ENCODE assay signal across 29 cellular contexts in the genomic region with DNA sequence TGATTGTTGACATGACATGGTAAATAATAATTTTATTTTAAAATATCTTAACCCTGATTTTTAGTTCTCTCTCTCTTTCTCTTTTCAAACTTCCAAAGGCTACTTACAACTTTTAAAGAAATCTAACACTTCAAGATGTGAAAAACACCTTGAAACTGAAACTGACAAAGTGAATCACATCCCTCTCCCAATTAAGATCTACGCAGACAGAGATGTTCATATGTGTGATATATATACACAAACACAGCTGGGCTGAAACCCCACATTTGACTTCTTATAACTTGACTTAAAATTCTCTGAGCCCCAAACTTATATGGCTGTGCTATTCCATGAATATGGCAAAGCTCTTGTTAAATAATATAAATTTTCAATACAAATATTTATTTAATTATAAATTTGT.
"Had no signal": no experiment of that assay in that cellular context is flagged by ENCODE, and none has a peak within 500 bp of the region (broad histone marks: within the 10 kb centered on the region; RNA-seq: fewer than 3 reads in every experiment).

No MANE protein-coding gene starts in this region.

- H3K9me3 ChIP-seq: colonic mucosa, esophagus muscularis mucosa, esophagus squamous epithelium, gastrocnemius medialis, gastroesophageal sphincter, heart left ventricle had no signal

- ATAC-seq: effector memory CD8-positive, alpha-beta T cell; esophagus mucosa; foreskin keratinocyte; gastrocnemius medialis; gastroesophageal sphincter; heart left ventricle; heart right ventricle had no signal

- DNase-seq: colonic mucosa; cortex of kidney; dermis blood vessel endothelial cell; dorsolateral prefrontal cortex; effector CD4-positive, alpha-beta T cell; effector CD8-positive, alpha-beta T cell; effector memory CD4-positive, alpha-beta T cell; effector memory CD8-positive, alpha-beta T cell; endodermal cell; erythroblast; esophagus squamous epithelium; foreskin fibroblast; foreskin keratinocyte; foreskin melanocyte; gastrocnemius medialis; glutamatergic neuron; head of caudate nucleus; heart left ventricle; heart right ventricle had no signal

- H2AFZ ChIP-seq: hepatocyte had no signal

- H3K4me3 ChIP-seq: colonic mucosa, coronary artery, dorsolateral prefrontal cortex, esophagus muscularis mucosa, esophagus squamous epithelium, gastrocnemius medialis, gastroesophageal sphincter, heart left ventricle, heart right ventricle, hepatocyte had no signal

- H3K27me3 ChIP-seq: colonic mucosa, dorsolateral prefrontal cortex, esophagus muscularis mucosa, esophagus squamous epithelium, foreskin keratinocyte, gastrocnemius medialis, gastroesophageal sphincter, heart left ventricle, heart right ventricle, hepatocyte had no signal

- H3K36me3 ChIP-seq: colonic mucosa, esophagus muscularis mucosa, esophagus squamous epithelium, gastrocnemius medialis, gastroesophageal sphincter, heart left ventricle, heart right ventricle had no signal

- H3K4me2 ChIP-seq: hepatocyte had no signal

- H3K4me1 ChIP-seq: colonic mucosa, esophagus muscularis mucosa, foreskin keratinocyte, gastrocnemius medialis, gastroesophageal sphincter, heart left ventricle, heart right ventricle had no signal

- FAIRE-seq: colon, endometrium, endothelial cell of umbilical vein, frontal cortex had no signal

- H3K79me2 ChIP-seq: hepatocyte had no signal

- H3K27ac ChIP-seq: colonic mucosa, coronary artery, dorsolateral prefrontal cortex, epithelial cell of prostate, esophagus muscularis mucosa, esophagus squamous epithelium, foreskin keratinocyte, gastrocnemius medialis, gastroesophageal sphincter, heart left ventricle, heart right ventricle, hepatocyte had no signal
